Comparison of ENCODE assay signal across 13 cellular contexts in the genomic region with DNA sequence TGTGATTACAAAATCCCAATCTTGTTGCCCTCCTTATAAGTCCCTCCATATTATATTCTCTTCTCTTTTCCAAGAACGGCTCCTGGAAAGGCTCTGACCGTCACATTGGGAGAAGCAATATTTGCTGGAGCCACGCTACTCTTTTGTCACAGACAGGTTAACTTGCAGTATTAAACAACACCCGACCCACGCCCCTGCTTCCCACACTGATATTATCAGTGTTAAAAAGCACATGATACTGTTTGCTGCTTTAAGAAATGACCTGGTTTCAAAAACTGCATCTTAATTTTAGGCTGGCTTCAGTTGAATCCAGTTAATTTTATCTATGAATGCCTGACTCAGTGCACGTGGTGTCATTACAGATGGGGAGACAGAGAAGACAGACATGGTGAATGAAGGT. TPM values are rescaled to one million over a fixed set of nuclear protein-coding genes. Genes with fewer than 3 reads are reported as not detected.
A peak's percentile ranks its signal among the peaks of the same experiment; 100 is the strongest.
DNase-seq lines count a peak whose midpoint lies in the region; TF ChIP-seq lines count a peak whose summit lies in the region.
"Had no signal": no experiment of that assay in that cellular context is flagged by ENCODE, and none has a peak within 500 bp of the region (broad histone marks: within the 10 kb centered on the region; RNA-seq: fewer than 3 reads in every experiment).

No MANE protein-coding gene starts in this region.

- 90 to 92% methylated on average over 3 to 6 of the region's 6 CpGs for WGBS in mesodermal cell (ENCODE audit: insufficient coverage in 2 of 2), 2 experiments
- 53 to 70% (median 63%) methylated on average over 6 of the region's 6 CpGs for WGBS in adrenal gland, 4 donors

- peak; percentile 39 for DNase-seq in stimulated activated CD4-positive, alpha-beta T cell treated with anti-CD3 and anti-CD28 coated beads, Interleukin-4, amount 100 ng/mL, for 24 hours
- no peak for DNase-seq in stimulated activated CD4-positive, alpha-beta T cell treated with anti-CD3 and anti-CD28 coated beads, Interleukin-12 subunit alpha, Interleukin-12 subunit beta, amount 100 ng/mL, for 4 hours
- DNase-seq in activated T-helper 1 cell treated with anti-CD3 and anti-CD28 coated beads, Interleukin-12 subunit alpha, Interleukin-12 subunit beta, Interleukin-2, Interleukin-4 antibody, amounts not matched to agents 30 ng/mL and 10 ng/mL and 1 ng/mL, durations not matched to agents 14 hours and 24 hours and 36 hours (ENCODE audit: low spot score), result no peak
- no peak for DNase-seq in NCI-H2081 (lab: John Stamatoyannopoulos, UW)
- no peak for DNase-seq in adrenal gland
- DNase-seq in SHP77 (lab: John Stamatoyannopoulos, UW), result no peak
- no peak for DNase-seq in iPS-NIHi11 (ENCODE audit: low spot score)
- DNase-seq: foreskin fibroblast, NCI-H2081 treated with DMSO at 0.1 percent for 48 hours, trophoblast cell had no signal

- TF ChIP-seq POLR2A in adrenal gland (IDR thresholded peaks at IDR 0.05), result no peak

- H3K4me3 Mint-ChIP-seq in activated T-helper 1 cell treated with anti-CD3 and anti-CD28 coated beads, Interleukin-12 subunit alpha, Interleukin-12 subunit beta, Interleukin-2, Interleukin-4 antibody, amounts not matched to agents 30 ng/mL and 10 ng/mL and 1 ng/mL, durations not matched to agents 14 hours and 24 hours and 36 hours, result peak overlapping the region; percentile 87

- peaks cover under 1% of the 10 kb centered on the region for H3K27me3 ChIP-seq in adrenal gland

- TF ChIP-seq CTCF in adrenal gland (IDR thresholded peaks at IDR 0.05), result no peak

- no peak overlapping the region for H3K27ac ChIP-seq in mesodermal cell (ENCODE audit: low read depth, low read length, severe bottlenecking)
- H3K27ac ChIP-seq in adrenal gland, result no peak overlapping the region
- H3K27ac ChIP-seq: C4-2B had no signal

- intact Hi-C loops in activated T-helper 1 cell treated with anti-CD3 and anti-CD28 coated beads, Interleukin-12 subunit alpha, Interleukin-12 subunit beta, Interleukin-2, Interleukin-4 antibody, amounts not matched to agents 30 ng/mL and 10 ng/mL and 1 ng/mL, durations not matched to agents 14 hours and 24 hours and 36 hours (cut with micrococcal nuclease), result loop anchor here (1.0 to 5.0 kb wide), 4 partner anchors 19 to 525 kb away; no protein-coding TSS in a partner anchor
- intact Hi-C loops in adrenal gland (cut with DNase I), result no loop called here

- H3K4me3 ChIP-seq in mesodermal cell (ENCODE audit: extremely low read depth, insufficient read depth, low read length, poor library complexity, severe bottlenecking) (peak overlapping the region; percentile 6), adrenal gland (peak overlapping the region in 1 of 4 donors; percentile 19)

- H3K4me1 ChIP-seq in mesodermal cell (ENCODE audit: control insufficient read depth, insufficient read depth, low read length, poor library complexity, severe bottlenecking) (peaks cover 15% of the 10 kb centered on the region), adrenal gland (replicated peaks in 1 of 2) (peaks cover 0 to 15% of the 10 kb centered on the region in 2 donors)

- peak overlapping the region; percentile 76 for H3K27ac Mint-ChIP-seq in activated T-helper 1 cell treated with anti-CD3 and anti-CD28 coated beads, Interleukin-12 subunit alpha, Interleukin-12 subunit beta, Interleukin-2, Interleukin-4 antibody, amounts not matched to agents 30 ng/mL and 10 ng/mL and 1 ng/mL, durations not matched to agents 14 hours and 24 hours and 36 hours

- no peaks in the 10 kb centered on the region for H3K9me3 Mint-ChIP-seq in activated T-helper 1 cell treated with anti-CD3 and anti-CD28 coated beads, Interleukin-12 subunit alpha, Interleukin-12 subunit beta, Interleukin-2, Interleukin-4 antibody, amounts not matched to agents 30 ng/mL and 10 ng/mL and 1 ng/mL, durations not matched to agents 14 hours and 24 hours and 36 hours

- peaks cover 76% of the 10 kb centered on the region for H3K4me1 Mint-ChIP-seq in activated T-helper 1 cell treated with anti-CD3 and anti-CD28 coated beads, Interleukin-12 subunit alpha, Interleukin-12 subunit beta, Interleukin-2, Interleukin-4 antibody, amounts not matched to agents 30 ng/mL and 10 ng/mL and 1 ng/mL, durations not matched to agents 14 hours and 24 hours and 36 hours (ENCODE audit: low read depth)

- H3K36me3 ChIP-seq in mesodermal cell (ENCODE audit: control insufficient read depth, insufficient read depth, low read length) (peaks cover 25% of the 10 kb centered on the region), adrenal gland (replicated peaks in 1 of 2) (no peaks in the 10 kb centered on the region)

- H3K36me3 Mint-ChIP-seq in activated T-helper 1 cell treated with anti-CD3 and anti-CD28 coated beads, Interleukin-12 subunit alpha, Interleukin-12 subunit beta, Interleukin-2, Interleukin-4 antibody, amounts not matched to agents 30 ng/mL and 10 ng/mL and 1 ng/mL, durations not matched to agents 14 hours and 24 hours and 36 hours (ENCODE audit: low read depth), result peaks cover 36% of the 10 kb centered on the region

- H3K27me3 Mint-ChIP-seq in activated T-helper 1 cell treated with anti-CD3 and anti-CD28 coated beads, Interleukin-12 subunit alpha, Interleukin-12 subunit beta, Interleukin-2, Interleukin-4 antibody, amounts not matched to agents 30 ng/mL and 10 ng/mL and 1 ng/mL, durations not matched to agents 14 hours and 24 hours and 36 hours (ENCODE audit: insufficient read depth), result peaks cover 5% of the 10 kb centered on the region

- H3K9me3 ChIP-seq in mesodermal cell (ENCODE audit: control insufficient read depth, low read length), result no peaks in the 10 kb centered on the region
- H3K9me3 ChIP-seq in adrenal gland (replicated peaks in 1 of 3), result no peaks in the 10 kb centered on the region

RNA-seq across cellular contexts. Expression of a gene that starts 3.1 kb away (rescaled TPM):
- 40.7 and 41.5 TPM in 2 replicates for total RNA-seq in activated T-helper 1 cell treated with anti-CD3 and anti-CD28 coated beads, Interleukin-12 subunit alpha, Interleukin-12 subunit beta, Interleukin-2, Interleukin-4 antibody, amounts not matched to agents 30 ng/mL and 10 ng/mL and 1 ng/mL, durations not matched to agents 14 hours and 24 hours and 36 hours
- polyA plus RNA-seq in mesodermal cell (2013, experiment 1 of 2), result 82.9 TPM
- 50.4 TPM for polyA plus RNA-seq in mesodermal cell (2013, experiment 2 of 2)
- 10 to 100 TPM in 5 of 8 donors, 1 to 10 TPM in 3; 2.4 to 21.3 (median 16.9) TPM for total RNA-seq in adrenal gland
- 1 to 10 TPM; 5.2 to 9.7 (median 5.8) TPM for polyA plus RNA-seq in adrenal gland
- total RNA-seq: HepG2 had no signal
- polyA plus RNA-seq: HepG2 had no signal
